ENCODE assay signal across 1 cellular context in genomic region chr7:157020514-157021070, GRCh38.
TF ChIP-seq lines count a peak whose summit lies in the region.

No MANE protein-coding gene starts in this region.

TF ChIP-seq in A549, 52 proteins besides CTCF, POLR2A, EP300 and RAD21 (continued from another document):
- no peak for TF ChIP-seq REST (IDR thresholded peaks at IDR 0.05)
- no peak for TF ChIP-seq RNF2 (IDR thresholded peaks at IDR 0.05; ENCODE audit: borderline replicate concordance, low read depth)
